Comparison of ENCODE assay signal across 11 cellular contexts in the genomic region with DNA sequence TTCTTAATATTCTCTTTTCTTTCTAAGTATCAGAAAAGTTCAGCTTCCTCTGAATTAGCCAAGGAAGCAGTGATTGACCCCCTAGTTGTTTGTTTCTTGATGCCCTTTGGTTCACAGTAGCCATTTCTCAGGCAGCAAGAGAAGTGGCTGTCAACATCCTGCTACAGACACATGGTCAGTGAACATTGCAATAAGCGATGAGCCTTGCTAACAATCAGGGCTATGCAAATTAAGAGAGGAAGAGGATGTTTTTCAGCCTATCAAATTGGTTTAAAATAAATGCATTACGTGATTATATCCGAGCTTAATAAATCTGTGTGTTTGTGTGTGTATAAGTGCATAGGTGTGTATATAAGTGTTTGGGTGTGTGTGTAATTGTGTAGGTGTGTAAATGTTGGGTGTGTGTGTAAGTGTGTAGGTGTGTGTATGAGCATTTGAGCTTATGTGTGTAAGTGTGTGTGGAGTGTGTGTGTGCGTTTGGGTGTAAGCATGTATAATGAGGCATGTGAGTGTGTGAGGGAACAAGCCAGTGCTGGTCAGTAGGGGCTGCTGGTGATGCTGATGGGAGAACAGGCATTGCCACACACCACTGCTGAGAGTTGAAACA.
"Had no signal": no experiment of that assay in that cellular context is flagged by ENCODE, and none has a peak within 500 bp of the region (broad histone marks: within the 10 kb centered on the region; RNA-seq: fewer than 3 reads in every experiment).

No MANE protein-coding gene starts in this region.

- FAIRE-seq: bronchial epithelial cell, TTC549 had no signal

- H3K27me3 ChIP-seq: ascending aorta had no signal

- DNase-seq: activated naive CD8-positive, alpha-beta T cell treated with anti-CD3 and anti-CD28 coated beads, Interleukin-2, amount 50 U/mL, for 24 hours; activated T-cell treated with anti-CD3 and anti-CD28 coated beads, Interleukin-2, amount 50 U/mL, for 72 hours; glutamatergic neuron; left colon; naive thymus-derived CD8-positive, alpha-beta T cell; T-helper 17 cell had no signal

- H3K27ac Mint-ChIP-seq: activated naive CD8-positive, alpha-beta T cell treated with anti-CD3 and anti-CD28 coated beads, Interleukin-2, amount 50 U/mL, for 24 hours; activated T-cell treated with anti-CD3 and anti-CD28 coated beads, Interleukin-2, amount 50 U/mL, for 72 hours; T-helper 17 cell had no signal

- H3K4me3 Mint-ChIP-seq: activated naive CD8-positive, alpha-beta T cell treated with anti-CD3 and anti-CD28 coated beads, Interleukin-2, amount 50 U/mL, for 24 hours; activated T-cell treated with anti-CD3 and anti-CD28 coated beads, Interleukin-2, amount 50 U/mL, for 72 hours; naive thymus-derived CD8-positive, alpha-beta T cell; T-helper 17 cell had no signal

- H3K9me3 ChIP-seq: ascending aorta had no signal

- H3K4me1 ChIP-seq: ascending aorta had no signal

- H3K27ac ChIP-seq: ascending aorta, esophagus muscularis mucosa had no signal

- H3K36me3 ChIP-seq: ascending aorta, esophagus muscularis mucosa had no signal

- H3K4me3 ChIP-seq: ascending aorta, esophagus muscularis mucosa, lung had no signal

- H3K27me3 Mint-ChIP-seq: naive thymus-derived CD8-positive, alpha-beta T cell; T-helper 17 cell had no signal

- ATAC-seq: activated naive CD8-positive, alpha-beta T cell treated with anti-CD3 and anti-CD28 coated beads, Interleukin-2, amount 50 U/mL, for 24 hours; activated T-cell treated with anti-CD3 and anti-CD28 coated beads, Interleukin-2, amount 50 U/mL, for 72 hours; left colon; naive thymus-derived CD8-positive, alpha-beta T cell; T-helper 17 cell had no signal
